2 cellular contexts compared by ENCODE assay signal in genomic region chr22:45322873-45323525, GRCh38.
TF ChIP-seq lines count a peak whose summit lies in the region.

No MANE protein-coding gene starts in this region.

TF ChIP-seq in liver, 16 proteins besides CTCF, POLR2A, EP300 and RAD21:
- peak; percentile 21 for TF ChIP-seq FOXA1 (IDR thresholded peaks at IDR 0.05)
- TF ChIP-seq RXRA (IDR thresholded peaks at IDR 0.05): peak; percentile 11 to 39
- peak; percentile 72 for TF ChIP-seq FOXA2 (IDR thresholded peaks at IDR 0.05)
- TF ChIP-seq GABPA (IDR thresholded peaks at IDR 0.05 in 1 of 2, conservative IDR thresholded peaks at IDR 0.05 in 1 of 2): peak; percentile 26 to 75
- TF ChIP-seq HNF4G (IDR thresholded peaks at IDR 0.05): no peak
- TF ChIP-seq ATF3 (IDR thresholded peaks at IDR 0.05): no peak
- no peak for TF ChIP-seq YY1 (IDR thresholded peaks at IDR 0.05)
- no peak for TF ChIP-seq MAX (IDR thresholded peaks at IDR 0.05)
- no peak for TF ChIP-seq NR2F2 (IDR thresholded peaks at IDR 0.05)
- TF ChIP-seq TAF1 (conservative IDR thresholded peaks at IDR 0.05): no peak
- peak in 1 of 2 donors; percentile 45 for TF ChIP-seq HNF4A (conservative IDR thresholded peaks at IDR 0.05)
- no peak for TF ChIP-seq EGR1 (IDR thresholded peaks at IDR 0.05; ENCODE audit: low read depth in 2 of 2)
- no peak for TF ChIP-seq JUND (IDR thresholded peaks at IDR 0.05)
- TF ChIP-seq SP1 (IDR thresholded peaks at IDR 0.05): peak; percentile 33
TF ChIP-seq in liver: peak in this region for 6.

TF ChIP-seq in HepG2, 621 proteins besides CTCF, POLR2A, EP300 and RAD21:
- TF ChIP-seq ZNF773 (CRISPR knock-in tag; IDR thresholded peaks at IDR 0.05; ENCODE audit: borderline replicate concordance) (no peak), ERF (CRISPR knock-in tag; IDR thresholded peaks at IDR 0.05) (no peak), GFI1 (CRISPR knock-in tag; IDR thresholded peaks at IDR 0.05; ENCODE audit: borderline replicate concordance) (no peak), U2AF1 (optimal IDR thresholded peaks at IDR 0.05; ENCODE audit: low read depth, low read length) (no peak), PHF5A (CRISPR knock-in tag; IDR thresholded peaks at IDR 0.05; ENCODE audit: low read depth, unreplicated experiment) (no peak), PHF21A (CRISPR knock-in tag; IDR thresholded peaks at IDR 0.05) (no peak), HNF4G (IDR thresholded peaks at IDR 0.05; ENCODE audit: borderline replicate concordance, low read depth, low read length) (no peak), HNF4G (CRISPR knock-in tag; IDR thresholded peaks at IDR 0.05; ENCODE audit: borderline replicate concordance, low read depth) (no peak), ZNF652 (CRISPR knock-in tag; IDR thresholded peaks at IDR 0.05; ENCODE audit: borderline replicate concordance, low read depth) (no peak), RFX3 (CRISPR knock-in tag; IDR thresholded peaks at IDR 0.05) (no peak), DNMT1 (CRISPR knock-in tag; IDR thresholded peaks at IDR 0.05) (no peak), CENPT (CRISPR knock-in tag; IDR thresholded peaks at IDR 0.05; ENCODE audit: low read depth) (no peak), TFDP2 (CRISPR knock-in tag; IDR thresholded peaks at IDR 0.05) (no peak), FLYWCH1 (CRISPR knock-in tag; IDR thresholded peaks at IDR 0.05) (no peak), ZNF710 (CRISPR knock-in tag; IDR thresholded peaks at IDR 0.05; ENCODE audit: borderline replicate concordance) (no peak), HOXA9 (CRISPR knock-in tag; IDR thresholded peaks at IDR 0.05; ENCODE audit: borderline replicate concordance) (no peak), ISL2 (CRISPR knock-in tag; IDR thresholded peaks at IDR 0.05) (no peak), ZNF883 (CRISPR knock-in tag; IDR thresholded peaks at IDR 0.05; ENCODE audit: not compliant biosample characterization) (no peak)
